Comparison of ENCODE assay signal across 10 cellular contexts in the genomic region with DNA sequence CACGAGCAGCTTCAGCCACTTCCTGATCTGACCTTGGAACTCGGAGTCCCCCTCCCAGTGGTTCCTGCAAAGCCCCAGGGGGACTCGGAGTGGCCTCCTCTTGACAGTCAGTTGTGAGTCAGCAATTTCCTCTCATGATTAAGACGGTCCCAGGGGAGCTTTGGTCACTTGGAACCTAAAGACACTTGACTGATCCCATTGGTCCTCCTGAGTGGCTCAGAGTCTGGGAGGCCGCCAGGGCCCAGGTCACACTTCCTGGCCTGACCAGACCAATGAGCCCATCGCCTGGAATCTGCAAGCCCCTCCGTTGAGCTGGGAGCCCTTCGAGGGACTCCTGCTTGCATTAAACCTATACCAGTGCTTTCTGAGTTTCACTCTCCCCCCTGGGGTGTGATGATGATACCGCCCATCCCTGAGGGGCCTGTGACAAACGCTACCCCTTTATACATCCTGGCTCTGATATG. TPM values are rescaled to one million over a fixed set of nuclear protein-coding genes. Genes with fewer than 3 reads are reported as not detected.
A peak's percentile ranks its signal among the peaks of the same experiment; 100 is the strongest.
DNase-seq lines count a peak whose midpoint lies in the region; ATAC-seq and TF ChIP-seq lines count a peak whose summit lies in the region.
"Had no signal": no experiment of that assay in that cellular context is flagged by ENCODE, and none has a peak within 500 bp of the region (broad histone marks: within the 10 kb centered on the region; RNA-seq: fewer than 3 reads in every experiment).

No MANE protein-coding gene starts in this region.

- no peak overlapping the region for H3K4me3 ChIP-seq in fibroblast of mammary gland (ENCODE audit: control insufficient read depth, low read depth, low read length)

- no peaks in the 10 kb centered on the region for H3K9me3 Mint-ChIP-seq in immature natural killer cell

- no peak overlapping the region for H3K27ac Mint-ChIP-seq in immature natural killer cell

- peak; percentile 74 for ATAC-seq in GM19467 (IDR thresholded peaks at IDR 0.05; ENCODE audit: unreplicated experiment)
- peak; percentile 84 for ATAC-seq in HG03571 (IDR thresholded peaks at IDR 0.05; ENCODE audit: unreplicated experiment)
- no peak for ATAC-seq in activated CD4-positive, CD25-positive, alpha-beta regulatory T cell treated with anti-CD3 and anti-CD28 coated beads, Interleukin-2, amount 50 U/mL, for 24 hours

- no peak overlapping the region for H3K4me3 Mint-ChIP-seq in immature natural killer cell

- H3K27me3 Mint-ChIP-seq in immature natural killer cell (ENCODE audit: low read depth in 3 of 3), result peaks cover 12 to 17% (median 13%) of the 10 kb centered on the region in 3 donors

- no peaks in the 10 kb centered on the region for H3K36me3 Mint-ChIP-seq in immature natural killer cell

- peaks cover 11 to 14% of the 10 kb centered on the region in 2 donors for H3K4me1 Mint-ChIP-seq in immature natural killer cell

- TF ChIP-seq CTCF in fibroblast of mammary gland (conservative IDR thresholded peaks at IDR 0.05; ENCODE audit: control insufficient read depth, insufficient read depth, low read depth, low read length), result no peak

- DNase-seq in EH (ENCODE audit: low read depth), result peak; percentile 74
- peak; percentile 71 for DNase-seq in fibroblast of mammary gland (ENCODE audit: low read depth)
- no peak for DNase-seq in SIG-M5 treated with dmso at 0.1 percent for 504 hours (lab: John Stamatoyannopoulos, UW; ENCODE audit: unreplicated experiment)
- DNase-seq in immature natural killer cell, result no peak
- no peak for DNase-seq in NCI-H187 (lab: John Stamatoyannopoulos, UW)
- DNase-seq: activated CD4-positive, alpha-beta T cell treated with anti-CD3 and anti-CD28 coated beads for 1 hour; effector CD8-positive, alpha-beta T cell had no signal

RNA-seq across cellular contexts. Expression of a gene that starts 29.1 kb away (rescaled TPM):
- polyA plus RNA-seq in immature natural killer cell, result 10 to 100 TPM; 45.2 to 53.0 (median 49.4) TPM

RNA-seq across cellular contexts. Expression of a gene that starts 45.9 kb away (rescaled TPM):
- polyA plus RNA-seq in immature natural killer cell, result not detected

RNA-seq across cellular contexts. Expression of a gene that starts 46.1 kb away (rescaled TPM):
- under 1 TPM in 1 of 3 donors, not detected in 2; 0.26 TPM for polyA plus RNA-seq in immature natural killer cell

Comparison
In these comparisons a context has a peak if more than half of its experiments do, and no peak if none do; other contexts are left out.
1. DNase-seq: peak in EH (single experiment) and fibroblast of mammary gland (single experiment); none in SIG-M5 treated with dmso at 0.1 percent for 504 hours (single experiment), immature natural killer cell (0 of 3) and NCI-H187 (0 of 2).
2. ATAC-seq: peak in GM19467 (single experiment) and HG03571 (single experiment); none in activated CD4-positive, CD25-positive, alpha-beta regulatory T cell treated with anti-CD3 and anti-CD28 coated beads, Interleukin-2, amount 50 U/mL, for 24 hours (0 of 2).